In genomic region chr5:157165261-157165660, GRCh38 we compare ENCODE assay signal across 17 cellular contexts. TPM values are rescaled to one million over a fixed set of nuclear protein-coding genes. Genes with fewer than 3 reads are reported as not detected.
DNase-seq lines count a peak whose midpoint lies in the region; ATAC-seq, FAIRE-seq and TF ChIP-seq lines count a peak whose summit lies in the region.
"Had no signal": no experiment of that assay in that cellular context is flagged by ENCODE, and none has a peak within 500 bp of the region (broad histone marks: within the 10 kb centered on the region; RNA-seq: fewer than 3 reads in every experiment).

No MANE protein-coding gene starts in this region.

- H4K20me1 ChIP-seq in mammary epithelial cell (ENCODE audit: insufficient read depth, low read length), result no peaks in the 10 kb centered on the region
- H4K20me1 ChIP-seq: BLaER1 treated with 17β-estradiol and CSF1 and Interleukin-3, amounts not matched to agents 10 nM and 100 nM had no signal

- H3K27ac ChIP-seq in mammary epithelial cell (ENCODE audit: insufficient read depth, low read depth, low read length), result no peak overlapping the region
- H3K27ac ChIP-seq: BLaER1 treated with 17β-estradiol and CSF1 and Interleukin-3, amounts not matched to agents 10 nM and 100 nM had no signal

- no peaks in the 10 kb centered on the region for H3K36me3 ChIP-seq in mammary epithelial cell (ENCODE audit: insufficient read depth, low read length)
- H3K36me3 ChIP-seq: HAP-1 had no signal

- peak overlapping the region; percentile 91 for H3K27ac Mint-ChIP-seq in activated CD4-positive, alpha-beta memory T cell treated with anti-CD3 and anti-CD28 coated beads for 36 hours
- H3K27ac Mint-ChIP-seq in activated CD4-positive, alpha-beta memory T cell treated with anti-CD3 and anti-CD28 coated beads, Interleukin-2, amount 10 ng/mL, durations not matched to agents 7 days and 5 days, result no peak overlapping the region
- peak overlapping the region; percentile 100 for H3K27ac Mint-ChIP-seq in activated naive CD4-positive, alpha-beta T cell treated with anti-CD3 and anti-CD28 coated beads for 36 hours
- H3K27ac Mint-ChIP-seq in T-helper 17 cell, result peak overlapping the region; percentile 93
- peak overlapping the region; percentile 83 for H3K27ac Mint-ChIP-seq in activated naive CD8-positive, alpha-beta T cell

- TF ChIP-seq CTCF in mammary epithelial cell (conservative IDR thresholded peaks at IDR 0.05 in 1 of 2, IDR thresholded peaks at IDR 0.05 in 1 of 2; ENCODE audit: extremely low read depth in 1 of 2, insufficient read depth in 1 of 2, low read depth in 1 of 2, low read length in 2 of 2), result no peak

- BruUV-seq in mammary epithelial cell (replicated peaks; lab: Mats Ljungman, UMichigan), result no TSS peak

- H3K79me2 ChIP-seq in mammary epithelial cell (ENCODE audit: insufficient read depth, low read length), result no peaks in the 10 kb centered on the region

- ATAC-seq in T-helper 17 cell, result no peak

- POLR2A ChIA-PET in activated CD4-positive, alpha-beta memory T cell treated with anti-CD3 and anti-CD28 coated beads for 36 hours (lab: Charles Lee), result interaction anchor here (0.7 kb wide), 1 partner anchor 95 kb away, joined by 4 read pairs; no protein-coding TSS in a partner anchor
- POLR2A ChIA-PET in activated CD4-positive, alpha-beta memory T cell treated with anti-CD3 and anti-CD28 coated beads, Interleukin-2, amount 10 ng/mL, durations not matched to agents 7 days and 5 days (lab: Charles Lee), result interaction anchor here (2.9 to 13.4 kb wide), 2 partner anchors 9 to 19 kb away, joined by 24 to 260 read pairs; partner anchors contain the start of gene ITK

- no peak overlapping the region for H2AFZ ChIP-seq in mammary epithelial cell (ENCODE audit: low read depth, low read length)

- CTCF ChIA-PET in activated CD4-positive, alpha-beta memory T cell treated with anti-CD3 and anti-CD28 coated beads for 36 hours (lab: Charles Lee), result no interaction called here
- CTCF ChIA-PET in activated CD4-positive, alpha-beta memory T cell treated with anti-CD3 and anti-CD28 coated beads, Interleukin-2, amount 10 ng/mL, durations not matched to agents 7 days and 5 days (lab: Charles Lee), result no interaction called here
- CTCF ChIA-PET in activated naive CD4-positive, alpha-beta T cell treated with anti-CD3 and anti-CD28 coated beads for 36 hours (lab: Charles Lee), result interaction anchor here (0.7 kb wide), 1 partner anchor 10 kb away, joined by 4 read pairs; no protein-coding TSS in a partner anchor
- CTCF ChIA-PET in mammary epithelial cell (lab: Charles Lee; ENCODE audit: low non-redundant PET), result no interaction called here

- H3K9me3 ChIP-seq in T-helper 17 cell (ENCODE audit: control insufficient read depth, low read length, poor library complexity, severe bottlenecking), result peaks cover 2% of the 10 kb centered on the region
- H3K9me3 ChIP-seq in mammary epithelial cell (replicated peaks; ENCODE audit: insufficient read depth, low read length), result no peaks in the 10 kb centered on the region
- H3K9me3 ChIP-seq: HAP-1 had no signal

- in situ Hi-C loops in mammary epithelial cell (cut with MboI; ENCODE audit: low sequenced_read_pairs in 2 of 2), result no loop called here

- intact Hi-C loops in activated CD4-positive, alpha-beta memory T cell treated with anti-CD3 and anti-CD28 coated beads for 36 hours (cut with micrococcal nuclease), result no loop called here
- intact Hi-C loops in activated naive CD4-positive, alpha-beta T cell treated with anti-CD3 and anti-CD28 coated beads for 36 hours (cut with micrococcal nuclease), result no loop called here
- intact Hi-C loops in mammary epithelial cell (cut with micrococcal nuclease), result no loop called here

- H3K27me3 ChIP-seq in mammary epithelial cell (ENCODE audit: insufficient read depth, low read length), result no peaks in the 10 kb centered on the region
- H3K27me3 ChIP-seq: BLaER1 treated with 17β-estradiol and CSF1 and Interleukin-3, amounts not matched to agents 10 nM and 100 nM had no signal

- peaks cover 83% of the 10 kb centered on the region for H3K4me1 Mint-ChIP-seq in activated CD4-positive, alpha-beta memory T cell treated with anti-CD3 and anti-CD28 coated beads for 36 hours (ENCODE audit: low read depth)
- H3K4me1 Mint-ChIP-seq in activated CD4-positive, alpha-beta memory T cell treated with anti-CD3 and anti-CD28 coated beads, Interleukin-2, amount 10 ng/mL, durations not matched to agents 7 days and 5 days, result peaks cover 63% of the 10 kb centered on the region
- peaks cover 74% of the 10 kb centered on the region for H3K4me1 Mint-ChIP-seq in activated naive CD4-positive, alpha-beta T cell treated with anti-CD3 and anti-CD28 coated beads for 36 hours (ENCODE audit: low read depth)
- peaks cover 42% of the 10 kb centered on the region for H3K4me1 Mint-ChIP-seq in T-helper 17 cell
- H3K4me1 Mint-ChIP-seq in activated naive CD8-positive, alpha-beta T cell (ENCODE audit: low read depth), result peaks cover 69% of the 10 kb centered on the region

- H3K4me3 Mint-ChIP-seq in activated CD4-positive, alpha-beta memory T cell treated with anti-CD3 and anti-CD28 coated beads for 36 hours, result no peak overlapping the region
- H3K4me3 Mint-ChIP-seq in activated CD4-positive, alpha-beta memory T cell treated with anti-CD3 and anti-CD28 coated beads, Interleukin-2, amount 10 ng/mL, durations not matched to agents 7 days and 5 days, result no peak overlapping the region
- H3K4me3 Mint-ChIP-seq in activated naive CD4-positive, alpha-beta T cell treated with anti-CD3 and anti-CD28 coated beads for 36 hours, result no peak overlapping the region
- H3K4me3 Mint-ChIP-seq in T-helper 17 cell, result no peak overlapping the region
- H3K4me3 Mint-ChIP-seq in activated naive CD8-positive, alpha-beta T cell, result no peak overlapping the region
- H3K4me3 Mint-ChIP-seq: CD4-positive, CD25-positive, alpha-beta regulatory T cell had no signal

- no peak for DNase-seq in activated CD4-positive, alpha-beta memory T cell treated with anti-CD3 and anti-CD28 coated beads for 36 hours
- DNase-seq in activated CD4-positive, alpha-beta memory T cell treated with anti-CD3 and anti-CD28 coated beads, Interleukin-2, amount 10 ng/mL, durations not matched to agents 7 days and 5 days, result no peak
- DNase-seq in activated naive CD4-positive, alpha-beta T cell treated with anti-CD3 and anti-CD28 coated beads for 36 hours, result no peak
- DNase-seq in activated naive CD4-positive, alpha-beta T cell treated with anti-CD3 and anti-CD28 coated beads, Interleukin-2, amount 50 U/mL, for 16 hours, result no peak
- no peak for DNase-seq in T-helper 17 cell
- DNase-seq in urothelium cell line (ENCODE audit: low spot score), result no peak
- DNase-seq in mammary epithelial cell, result no peak
- DNase-seq: ACHN; CD4-positive, CD25-positive, alpha-beta regulatory T cell; DMS 273 treated with DMSO at 0.1 percent for 48 hours had no signal

- no peaks in the 10 kb centered on the region for H3K27me3 Mint-ChIP-seq in activated CD4-positive, alpha-beta memory T cell treated with anti-CD3 and anti-CD28 coated beads for 36 hours
- H3K27me3 Mint-ChIP-seq in activated CD4-positive, alpha-beta memory T cell treated with anti-CD3 and anti-CD28 coated beads, Interleukin-2, amount 10 ng/mL, durations not matched to agents 7 days and 5 days, result no peaks in the 10 kb centered on the region
- no peaks in the 10 kb centered on the region for H3K27me3 Mint-ChIP-seq in activated naive CD4-positive, alpha-beta T cell treated with anti-CD3 and anti-CD28 coated beads for 36 hours (ENCODE audit: low read depth)
- H3K27me3 Mint-ChIP-seq in T-helper 17 cell, result no peaks in the 10 kb centered on the region
- no peaks in the 10 kb centered on the region for H3K27me3 Mint-ChIP-seq in activated naive CD8-positive, alpha-beta T cell
- H3K27me3 Mint-ChIP-seq: CD4-positive, CD25-positive, alpha-beta regulatory T cell had no signal

- H3K9ac ChIP-seq in mammary epithelial cell (ENCODE audit: insufficient read depth, low read length), result no peak overlapping the region
- H3K9ac ChIP-seq: BLaER1 treated with 17β-estradiol and CSF1 and Interleukin-3, amounts not matched to agents 10 nM and 100 nM had no signal

- peaks cover 5% of the 10 kb centered on the region for H3K9me3 Mint-ChIP-seq in activated CD4-positive, alpha-beta memory T cell treated with anti-CD3 and anti-CD28 coated beads for 36 hours
- H3K9me3 Mint-ChIP-seq in activated CD4-positive, alpha-beta memory T cell treated with anti-CD3 and anti-CD28 coated beads, Interleukin-2, amount 10 ng/mL, durations not matched to agents 7 days and 5 days, result peaks cover 6% of the 10 kb centered on the region
- H3K9me3 Mint-ChIP-seq in activated naive CD4-positive, alpha-beta T cell treated with anti-CD3 and anti-CD28 coated beads for 36 hours, result peaks cover 2% of the 10 kb centered on the region
- no peaks in the 10 kb centered on the region for H3K9me3 Mint-ChIP-seq in activated naive CD8-positive, alpha-beta T cell (ENCODE audit: low read depth)

- no peak for FAIRE-seq in urothelium cell line (lab: Jason Lieb, UNC)
- FAIRE-seq: H1 had no signal

- WGBS in mammary epithelial cell (ENCODE audit: low coverage, missing lambda C conversion rate), result 67% methylated on average over 4 of the region's 4 CpGs

- H3K4me2 ChIP-seq in mammary epithelial cell (ENCODE audit: insufficient read depth, low read depth, low read length), result no peak overlapping the region

- dilution Hi-C loops in mammary epithelial cell (cut with HindIII; ENCODE audit: low sequenced_read_pairs), result no loop called here

- no peak overlapping the region for H3K4me3 ChIP-seq in mammary epithelial cell (replicated peaks in 1 of 3; ENCODE audit: insufficient read depth in 1 of 3, low read depth in 2 of 3, low read length in 3 of 3)
- H3K4me3 ChIP-seq: BLaER1 treated with 17β-estradiol and CSF1 and Interleukin-3, amounts not matched to agents 10 nM and 100 nM; HAP-1 had no signal

- peaks cover 7% of the 10 kb centered on the region for H3K36me3 Mint-ChIP-seq in activated CD4-positive, alpha-beta memory T cell treated with anti-CD3 and anti-CD28 coated beads for 36 hours
- peaks cover 4% of the 10 kb centered on the region for H3K36me3 Mint-ChIP-seq in activated CD4-positive, alpha-beta memory T cell treated with anti-CD3 and anti-CD28 coated beads, Interleukin-2, amount 10 ng/mL, durations not matched to agents 7 days and 5 days (ENCODE audit: low read depth)
- H3K36me3 Mint-ChIP-seq in activated naive CD4-positive, alpha-beta T cell treated with anti-CD3 and anti-CD28 coated beads for 36 hours (ENCODE audit: low read depth), result peaks cover 5% of the 10 kb centered on the region
- H3K36me3 Mint-ChIP-seq in T-helper 17 cell (ENCODE audit: low read depth), result no peaks in the 10 kb centered on the region
- H3K36me3 Mint-ChIP-seq in activated naive CD8-positive, alpha-beta T cell, result no peaks in the 10 kb centered on the region
- H3K36me3 Mint-ChIP-seq: CD4-positive, CD25-positive, alpha-beta regulatory T cell had no signal

- H3K4me1 ChIP-seq in mammary epithelial cell (ENCODE audit: insufficient read depth, low read length), result no peaks in the 10 kb centered on the region
- H3K4me1 ChIP-seq: HAP-1 had no signal

RNA-seq across cellular contexts. Expression of gene GARIN3, which starts 0.8 kb away (rescaled TPM):
- total RNA-seq in activated CD4-positive, alpha-beta memory T cell treated with anti-CD3 and anti-CD28 coated beads for 36 hours, result 1 to 10 TPM; 1.3 to 1.4 TPM
- under 1 TPM in 1 of 2 experiments, not detected in 1; 0.13 TPM for total RNA-seq in activated CD4-positive, alpha-beta memory T cell treated with anti-CD3 and anti-CD28 coated beads, Interleukin-2, amount 10 ng/mL, durations not matched to agents 7 days and 5 days
- total RNA-seq in activated naive CD4-positive, alpha-beta T cell treated with anti-CD3 and anti-CD28 coated beads for 36 hours, result 1 to 10 TPM; 3.6 to 3.8 TPM
- total RNA-seq in T-helper 17 cell (not detected), mammary epithelial cell (not detected)
- not detected for polyA plus RNA-seq in mammary epithelial cell
- polyA minus RNA-seq in mammary epithelial cell, result not detected
- total RNA-seq: A172; CD4-positive, CD25-positive, alpha-beta regulatory T cell; Daoy; H1; HT1080 had no signal
- polyA plus RNA-seq: CD4-positive, CD25-positive, alpha-beta regulatory T cell; H1 had no signal

RNA-seq across cellular contexts. Expression of gene ITK, which starts 15.4 kb away (rescaled TPM):
- total RNA-seq in activated CD4-positive, alpha-beta memory T cell treated with anti-CD3 and anti-CD28 coated beads for 36 hours, result 100 to 1,000 TPM; 236 to 240 TPM
- 100 to 1,000 TPM; 247 to 249 TPM for total RNA-seq in activated CD4-positive, alpha-beta memory T cell treated with anti-CD3 and anti-CD28 coated beads, Interleukin-2, amount 10 ng/mL, durations not matched to agents 7 days and 5 days
- 100 to 1,000 TPM; 340 TPM for total RNA-seq in activated naive CD4-positive, alpha-beta T cell treated with anti-CD3 and anti-CD28 coated beads for 36 hours
- total RNA-seq in T-helper 17 cell (100 to 1,000 TPM; 235 to 319 TPM), mammary epithelial cell (not detected)
- not detected for polyA plus RNA-seq in mammary epithelial cell
- polyA minus RNA-seq in mammary epithelial cell, result not detected
- total RNA-seq: Daoy, H1, HT1080 had no signal

RNA-seq across cellular contexts. Expression of gene MED7, which starts 22.6 kb away (rescaled TPM):
- 10 to 100 TPM; 17.2 to 19.2 TPM for total RNA-seq in activated CD4-positive, alpha-beta memory T cell treated with anti-CD3 and anti-CD28 coated beads for 36 hours
- 10 to 100 TPM; 16.8 to 17.7 TPM for total RNA-seq in activated CD4-positive, alpha-beta memory T cell treated with anti-CD3 and anti-CD28 coated beads, Interleukin-2, amount 10 ng/mL, durations not matched to agents 7 days and 5 days
- total RNA-seq in activated naive CD4-positive, alpha-beta T cell treated with anti-CD3 and anti-CD28 coated beads for 36 hours, result 10 to 100 TPM; 21.0 to 21.2 TPM
- 1 to 10 TPM; 6.3 to 7.8 TPM for total RNA-seq in T-helper 17 cell
- total RNA-seq in mammary epithelial cell, result 10 to 100 TPM in 1 of 2 donors, 1 to 10 TPM in 1; 9.5 to 10.2 TPM
- 8.7 TPM for polyA plus RNA-seq in mammary epithelial cell
- polyA minus RNA-seq in mammary epithelial cell, result 4.1 TPM

RNA-seq across cellular contexts. Expression of gene HAVCR2, which starts 56.4 kb away (rescaled TPM):
- 10 to 100 TPM; 23.2 to 24.3 TPM for total RNA-seq in activated CD4-positive, alpha-beta memory T cell treated with anti-CD3 and anti-CD28 coated beads for 36 hours
- 10 to 100 TPM; 62.4 to 66.9 TPM for total RNA-seq in activated CD4-positive, alpha-beta memory T cell treated with anti-CD3 and anti-CD28 coated beads, Interleukin-2, amount 10 ng/mL, durations not matched to agents 7 days and 5 days
- total RNA-seq in activated naive CD4-positive, alpha-beta T cell treated with anti-CD3 and anti-CD28 coated beads for 36 hours, result 10 to 100 TPM; 10.2 to 10.4 TPM
- total RNA-seq in T-helper 17 cell (1 to 10 TPM; 2.3 to 2.7 TPM), mammary epithelial cell (under 1 TPM in 1 of 2 donors, not detected in 1; 0.17 TPM)
- polyA plus RNA-seq in mammary epithelial cell, result not detected
- polyA minus RNA-seq in mammary epithelial cell, result not detected
- total RNA-seq: A172, H1 had no signal

Comparison
In these comparisons a context has a peak if more than half of its experiments do, and no peak if none do; other contexts are left out.
1. RNA of gene ITK, which starts 15.4 kb away (total RNA-seq): 340 TPM in activated naive CD4-positive, alpha-beta T cell treated with anti-CD3 and anti-CD28 coated beads for 36 hours, 235 to 319 TPM in T-helper 17 cell, 247 to 249 TPM in activated CD4-positive, alpha-beta memory T cell treated with anti-CD3 and anti-CD28 coated beads, Interleukin-2, amount 10 ng/mL, durations not matched to agents 7 days and 5 days and 236 to 240 TPM in activated CD4-positive, alpha-beta memory T cell treated with anti-CD3 and anti-CD28 coated beads for 36 hours; not detected in mammary epithelial cell; every median in the first group is over 100 times any median in the second.